Comparison of ENCODE assay signal across 13 cellular contexts in genomic region chr6:10300071-10300470, GRCh38.
DNase-seq lines count a peak whose midpoint lies in the region; ATAC-seq lines count a peak whose summit lies in the region.
"Had no signal": no experiment of that assay in that cellular context is flagged by ENCODE, and none has a peak within 500 bp of the region (broad histone marks: within the 10 kb centered on the region; RNA-seq: fewer than 3 reads in every experiment).

No MANE protein-coding gene starts in this region.

- H3K9me3 Mint-ChIP-seq in activated naive CD4-positive, alpha-beta T cell treated with anti-CD3 and anti-CD28 coated beads, Interleukin-2, amount 50 U/mL, for 72 hours, result peaks cover 0 to 7% of the 10 kb centered on the region in 2 donors
- H3K9me3 Mint-ChIP-seq: stimulated activated naive CD8-positive, alpha-beta T cell treated with anti-CD3 and anti-CD28 coated beads, Interleukin-15, amount 100 ng/mL, for 72 hours had no signal

- no peak overlapping the region for H3K27ac Mint-ChIP-seq in activated naive CD4-positive, alpha-beta T cell treated with anti-CD3 and anti-CD28 coated beads, Interleukin-2, amount 50 U/mL, for 72 hours
- H3K27ac Mint-ChIP-seq: activated naive CD8-positive, alpha-beta T cell; stimulated activated naive CD8-positive, alpha-beta T cell treated with anti-CD3 and anti-CD28 coated beads, Interleukin-15, amount 100 ng/mL, for 72 hours had no signal

- no peaks in the 10 kb centered on the region for H3K36me3 Mint-ChIP-seq in activated naive CD4-positive, alpha-beta T cell treated with anti-CD3 and anti-CD28 coated beads, Interleukin-2, amount 50 U/mL, for 72 hours
- H3K36me3 Mint-ChIP-seq: activated naive CD8-positive, alpha-beta T cell had no signal

- DNase-seq in SW480 (ENCODE audit: low spot score) (peak; percentile 48), kidney glomerular epithelial cell (lab: John Stamatoyannopoulos, UW) (peak; percentile 94), NCI-H1105 (lab: John Stamatoyannopoulos, UW) (no peak), NCI-H1436 treated with DMSO at 0.1 percent for 48 hours (lab: John Stamatoyannopoulos, UW) (no peak)
- no peak for DNase-seq in activated naive CD4-positive, alpha-beta T cell treated with anti-CD3 and anti-CD28 coated beads, Interleukin-2, amount 50 U/mL, for 72 hours (ENCODE audit: low spot score in 2 of 2)
- DNase-seq: left cardiac atrium; NCI-H1694; NCI-H510A treated with DMSO at 0.1 percent for 48 hours; stimulated activated naive CD8-positive, alpha-beta T cell treated with anti-CD3 and anti-CD28 coated beads, Interleukin-15, amount 100 ng/mL, for 72 hours had no signal

- ATAC-seq in GM18502 (IDR thresholded peaks at IDR 0.05; ENCODE audit: poor library complexity, unreplicated experiment) (peak; percentile 75), HG03469 (IDR thresholded peaks at IDR 0.05; ENCODE audit: unreplicated experiment) (peak; percentile 64), GM21717 (IDR thresholded peaks at IDR 0.05; ENCODE audit: unreplicated experiment) (no peak)
- ATAC-seq in activated naive CD4-positive, alpha-beta T cell treated with anti-CD3 and anti-CD28 coated beads, Interleukin-2, amount 50 U/mL, for 72 hours, result no peak
- ATAC-seq: left cardiac atrium; stimulated activated naive CD8-positive, alpha-beta T cell treated with anti-CD3 and anti-CD28 coated beads, Interleukin-15, amount 100 ng/mL, for 72 hours had no signal

Comparison
In these comparisons a context has a peak if more than half of its experiments do, and no peak if none do; other contexts are left out.
1. ATAC-seq: peak in GM18502 (single experiment) and HG03469 (single experiment); none in GM21717 (single experiment) and activated naive CD4-positive, alpha-beta T cell treated with anti-CD3 and anti-CD28 coated beads, Interleukin-2, amount 50 U/mL, for 72 hours (0 of 2).
2. DNase-seq: peak in SW480 (single experiment) and kidney glomerular epithelial cell (single experiment); none in NCI-H1105 (single experiment), activated naive CD4-positive, alpha-beta T cell treated with anti-CD3 and anti-CD28 coated beads, Interleukin-2, amount 50 U/mL, for 72 hours (0 of 2) and NCI-H1436 treated with DMSO at 0.1 percent for 48 hours (single experiment).